ENCODE assay signal across 9 cellular contexts in genomic region chr3:86990171-86990733, GRCh38. TPM values are rescaled to one million over a fixed set of nuclear protein-coding genes. Genes with fewer than 3 reads are reported as not detected.
DNase-seq lines count a peak whose midpoint lies in the region; ATAC-seq, FAIRE-seq and TF ChIP-seq lines count a peak whose summit lies in the region.
"Had no signal": no experiment of that assay in that cellular context is flagged by ENCODE, and none has a peak within 500 bp of the region (broad histone marks: within the 10 kb centered on the region; RNA-seq: fewer than 3 reads in every experiment).

No MANE protein-coding gene starts in this region.

- 1 to 3% methylated on average over 23 of the region's 27 CpGs for WGBS in tibial nerve, 2 donors

- H3K36me3 ChIP-seq in astrocyte (ENCODE audit: insufficient read depth, low read length) (peaks cover 3% of the 10 kb centered on the region), tibial nerve (no peaks in the 10 kb centered on the region)

- H3K27me3 ChIP-seq in astrocyte (ENCODE audit: insufficient read depth, low read length) = no peaks in the 10 kb centered on the region
- H3K27me3 ChIP-seq in tibial nerve = no peaks in the 10 kb centered on the region

- H3K4me1 Mint-ChIP-seq in activated CD8-positive, alpha-beta T cell treated with anti-CD3 and anti-CD28 coated beads for 36 hours (ENCODE audit: low read depth) = no peaks in the 10 kb centered on the region
- H3K4me1 Mint-ChIP-seq in activated CD8-positive, alpha-beta T cell treated with anti-CD3 and anti-CD28 coated beads, Interleukin-2, amount 10 ng/mL, durations not matched to agents 7 days and 5 days (ENCODE audit: low read depth) = peaks cover 3% of the 10 kb centered on the region
- H3K4me1 Mint-ChIP-seq in astrocyte (ENCODE audit: low read depth, unreplicated experiment) = peaks cover 31% of the 10 kb centered on the region

- H3K4me3 ChIP-seq in astrocyte (ENCODE audit: insufficient read depth, low read depth, low read length) (peak overlapping the region; percentile 98), tibial nerve (peak overlapping the region; percentile 60 to 81 (median 70))

- H3K27ac Mint-ChIP-seq in activated CD8-positive, alpha-beta T cell treated with anti-CD3 and anti-CD28 coated beads for 36 hours = no peak overlapping the region
- H3K27ac Mint-ChIP-seq in activated CD8-positive, alpha-beta T cell treated with anti-CD3 and anti-CD28 coated beads, Interleukin-2, amount 10 ng/mL, durations not matched to agents 7 days and 5 days = no peak overlapping the region
- peak overlapping the region; percentile 86 for H3K27ac Mint-ChIP-seq in astrocyte (ENCODE audit: unreplicated experiment)

- peaks cover 58% of the 10 kb centered on the region for H3K79me2 ChIP-seq in astrocyte (ENCODE audit: insufficient read depth, low read length)

- TF ChIP-seq EP300 in tibial nerve (IDR thresholded peaks at IDR 0.05) = no peak

- H3K9me3 Mint-ChIP-seq in activated CD8-positive, alpha-beta T cell treated with anti-CD3 and anti-CD28 coated beads for 36 hours = peaks cover 2% of the 10 kb centered on the region
- no peaks in the 10 kb centered on the region for H3K9me3 Mint-ChIP-seq in activated CD8-positive, alpha-beta T cell treated with anti-CD3 and anti-CD28 coated beads, Interleukin-2, amount 10 ng/mL, durations not matched to agents 7 days and 5 days (ENCODE audit: insufficient read depth)
- H3K9me3 Mint-ChIP-seq in astrocyte (ENCODE audit: unreplicated experiment) = no peaks in the 10 kb centered on the region

- H4K20me1 ChIP-seq in astrocyte (ENCODE audit: insufficient read depth, low read length) = no peaks in the 10 kb centered on the region

- peak overlapping the region; percentile 99 for H3K9ac ChIP-seq in astrocyte (ENCODE audit: low read length)

- peaks cover 17% of the 10 kb centered on the region for H3K27me3 Mint-ChIP-seq in activated CD8-positive, alpha-beta T cell treated with anti-CD3 and anti-CD28 coated beads for 36 hours
- H3K27me3 Mint-ChIP-seq in activated CD8-positive, alpha-beta T cell treated with anti-CD3 and anti-CD28 coated beads, Interleukin-2, amount 10 ng/mL, durations not matched to agents 7 days and 5 days (ENCODE audit: low read depth) = peaks cover 26% of the 10 kb centered on the region
- no peaks in the 10 kb centered on the region for H3K27me3 Mint-ChIP-seq in astrocyte (ENCODE audit: low read depth, unreplicated experiment)

- peak; percentile 3 for DNase-seq in activated CD8-positive, alpha-beta T cell treated with anti-CD3 and anti-CD28 coated beads for 36 hours
- no peak for DNase-seq in activated CD8-positive, alpha-beta T cell treated with anti-CD3 and anti-CD28 coated beads, Interleukin-2, amount 10 ng/mL, durations not matched to agents 7 days and 5 days
- DNase-seq in astrocyte (ENCODE audit: low read depth) (no peak), left kidney (ENCODE audit: low read depth, low spot score) (peak; percentile 56), tibial nerve (ENCODE audit: low spot score in 2 of 2) (no peak), SIG-M5 treated with dmso at 0.1 percent for 504 hours (lab: John Stamatoyannopoulos, UW; ENCODE audit: unreplicated experiment) (no peak)
- DNase-seq in effector CD8-positive, alpha-beta T cell (lab: John Stamatoyannopoulos, UW) = no peak
- DNase-seq in activated CD8-positive, alpha-beta memory T cell treated with anti-CD3 and anti-CD28 coated beads, Interleukin-2, amount 50 U/mL, for 48 hours = no peak

- H3K27ac ChIP-seq in astrocyte (ENCODE audit: low read depth, low read length) (peak overlapping the region; percentile 96), tibial nerve (peak overlapping the region; percentile 90 to 98 (median 95))

- ATAC-seq in activated CD8-positive, alpha-beta T cell treated with anti-CD3 and anti-CD28 coated beads for 36 hours = peak; percentile 51
- ATAC-seq in activated CD8-positive, alpha-beta T cell treated with anti-CD3 and anti-CD28 coated beads, Interleukin-2, amount 10 ng/mL, durations not matched to agents 7 days and 5 days = no peak

- peak; percentile 52 for FAIRE-seq in astrocyte (lab: Jason Lieb, UNC)
- FAIRE-seq: G401.6 had no signal

- H3K4me1 ChIP-seq in astrocyte (ENCODE audit: insufficient read depth, low read length) (peaks cover 58% of the 10 kb centered on the region), tibial nerve (peaks cover 0 to 34% (median 2%) of the 10 kb centered on the region in 4 donors)

- POLR2A ChIA-PET in activated CD8-positive, alpha-beta T cell treated with anti-CD3 and anti-CD28 coated beads for 36 hours (lab: Charles Lee) = no interaction called here
- POLR2A ChIA-PET in activated CD8-positive, alpha-beta T cell treated with anti-CD3 and anti-CD28 coated beads, Interleukin-2, amount 10 ng/mL, durations not matched to agents 7 days and 5 days (lab: Charles Lee) = no interaction called here

- H3K9me3 ChIP-seq in astrocyte (ENCODE audit: insufficient read depth, low read depth, low read length) (no peaks in the 10 kb centered on the region), tibial nerve (no peaks in the 10 kb centered on the region)

- H3K4me3 Mint-ChIP-seq in activated CD8-positive, alpha-beta T cell treated with anti-CD3 and anti-CD28 coated beads for 36 hours = no peak overlapping the region
- no peak overlapping the region for H3K4me3 Mint-ChIP-seq in activated CD8-positive, alpha-beta T cell treated with anti-CD3 and anti-CD28 coated beads, Interleukin-2, amount 10 ng/mL, durations not matched to agents 7 days and 5 days
- H3K4me3 Mint-ChIP-seq in astrocyte (ENCODE audit: unreplicated experiment) = peak overlapping the region; percentile 97

- H3K36me3 Mint-ChIP-seq in activated CD8-positive, alpha-beta T cell treated with anti-CD3 and anti-CD28 coated beads for 36 hours (ENCODE audit: low read depth) = no peaks in the 10 kb centered on the region
- no peaks in the 10 kb centered on the region for H3K36me3 Mint-ChIP-seq in activated CD8-positive, alpha-beta T cell treated with anti-CD3 and anti-CD28 coated beads, Interleukin-2, amount 10 ng/mL, durations not matched to agents 7 days and 5 days (ENCODE audit: low read depth)
- no peaks in the 10 kb centered on the region for H3K36me3 Mint-ChIP-seq in astrocyte (ENCODE audit: low read depth, unreplicated experiment)

- no peak for TF ChIP-seq POLR2A in tibial nerve (IDR thresholded peaks at IDR 0.05)

- intact Hi-C loops in activated CD8-positive, alpha-beta T cell treated with anti-CD3 and anti-CD28 coated beads for 36 hours (cut with micrococcal nuclease) = no loop called here

- CTCF ChIA-PET in activated CD8-positive, alpha-beta T cell treated with anti-CD3 and anti-CD28 coated beads for 36 hours (lab: Charles Lee) = no interaction called here
- CTCF ChIA-PET in activated CD8-positive, alpha-beta T cell treated with anti-CD3 and anti-CD28 coated beads, Interleukin-2, amount 10 ng/mL, durations not matched to agents 7 days and 5 days (lab: Charles Lee) = no interaction called here

- TF ChIP-seq CTCF in activated CD8-positive, alpha-beta T cell treated with anti-CD3 and anti-CD28 coated beads for 36 hours (IDR thresholded peaks at IDR 0.05) = no peak
- TF ChIP-seq CTCF in astrocyte (IDR thresholded peaks at IDR 0.05; ENCODE audit: insufficient read depth, low read depth, low read length) (no peak), tibial nerve (IDR thresholded peaks at IDR 0.05) (no peak)

- peak overlapping the region; percentile 91 for H3K4me2 ChIP-seq in astrocyte (ENCODE audit: low read length)

- peak overlapping the region; percentile 43 for H2AFZ ChIP-seq in astrocyte (ENCODE audit: low read depth, low read length)

RNA-seq across cellular contexts. Expression of gene VGLL3, which starts 0.7 kb away (rescaled TPM):
- not detected for total RNA-seq in activated CD8-positive, alpha-beta T cell treated with anti-CD3 and anti-CD28 coated beads for 36 hours
- total RNA-seq in activated CD8-positive, alpha-beta T cell treated with anti-CD3 and anti-CD28 coated beads, Interleukin-2, amount 10 ng/mL, durations not matched to agents 7 days and 5 days = not detected
- total RNA-seq in astrocyte (53.8 and 63.7 TPM in 2 replicates), tibial nerve (10 to 100 TPM; 54.3 to 81.5 (median 61.2) TPM)

Comparison
In these comparisons a context has a peak if more than half of its experiments do, and no peak if none do; other contexts are left out.
1. DNase-seq: peak in activated CD8-positive, alpha-beta T cell treated with anti-CD3 and anti-CD28 coated beads for 36 hours (single experiment) and left kidney (single experiment); none in activated CD8-positive, alpha-beta T cell treated with anti-CD3 and anti-CD28 coated beads, Interleukin-2, amount 10 ng/mL, durations not matched to agents 7 days and 5 days (single experiment), astrocyte (single experiment), tibial nerve (0 of 2), effector CD8-positive, alpha-beta T cell (single experiment), activated CD8-positive, alpha-beta memory T cell treated with anti-CD3 and anti-CD28 coated beads, Interleukin-2, amount 50 U/mL, for 48 hours (single experiment) and SIG-M5 treated with dmso at 0.1 percent for 504 hours (single experiment).
2. RNA of gene VGLL3, which starts 0.7 kb away (total RNA-seq): 54.3 to 81.5 TPM in tibial nerve and 53.8 to 63.7 TPM in astrocyte; not detected in activated CD8-positive, alpha-beta T cell treated with anti-CD3 and anti-CD28 coated beads for 36 hours and not detected in activated CD8-positive, alpha-beta T cell treated with anti-CD3 and anti-CD28 coated beads, Interleukin-2, amount 10 ng/mL, durations not matched to agents 7 days and 5 days; every median in the first group is over 10 times any median in the second.